2 cellular contexts compared by ENCODE assay signal in genomic region chr1:41493626-41494350, GRCh38.
TF ChIP-seq lines count a peak whose summit lies in the region.

No MANE protein-coding gene starts in this region.

TF ChIP-seq in A549, 52 proteins besides CTCF, POLR2A, EP300 and RAD21:
- TF ChIP-seq E2F6 (IDR thresholded peaks at IDR 0.05; ENCODE audit: borderline replicate concordance, low read depth), result no peak
- TF ChIP-seq SMC3 (IDR thresholded peaks at IDR 0.05), result no peak
- no peak for TF ChIP-seq FOXS1 (CRISPR knock-in tag; IDR thresholded peaks at IDR 0.05)
- no peak for TF ChIP-seq MAZ (IDR thresholded peaks at IDR 0.05; ENCODE audit: borderline replicate concordance, low read depth, low read length)
- TF ChIP-seq HDAC2 (IDR thresholded peaks at IDR 0.05), result no peak
- TF ChIP-seq EHF (CRISPR knock-in tag; IDR thresholded peaks at IDR 0.05), result no peak
- no peak for TF ChIP-seq HOXB5 (CRISPR knock-in tag; IDR thresholded peaks at IDR 0.05)
- TF ChIP-seq TFCP2L1 (CRISPR knock-in tag; IDR thresholded peaks at IDR 0.05), result no peak
- TF ChIP-seq MAX (IDR thresholded peaks at IDR 0.05), result no peak
- TF ChIP-seq RCOR1 (IDR thresholded peaks at IDR 0.05; ENCODE audit: low read depth, low read length), result no peak
- no peak for TF ChIP-seq ATOH8 (CRISPR knock-in tag; IDR thresholded peaks at IDR 0.05; ENCODE audit: low read depth)
- TF ChIP-seq CHD4 (IDR thresholded peaks at IDR 0.05; ENCODE audit: borderline replicate concordance), result no peak
- no peak for TF ChIP-seq ZSCAN20 (CRISPR knock-in tag; IDR thresholded peaks at IDR 0.05)
- no peak for TF ChIP-seq ELK1 (IDR thresholded peaks at IDR 0.05; ENCODE audit: low read depth, low read length)
- TF ChIP-seq PHF8 (IDR thresholded peaks at IDR 0.05; ENCODE audit: borderline replicate concordance, low read depth), result no peak
- no peak for TF ChIP-seq USF2 (IDR thresholded peaks at IDR 0.05)
- no peak for TF ChIP-seq ZC3H11A (IDR thresholded peaks at IDR 0.05)
- TF ChIP-seq MAFK (IDR thresholded peaks at IDR 0.05; ENCODE audit: partially characterized antibody), result no peak

TF ChIP-seq in H1, 55 proteins besides CTCF, POLR2A, EP300 and RAD21:
- TF ChIP-seq NRF1 (IDR thresholded peaks at IDR 0.05; ENCODE audit: low read depth, low read length) (no peak), CBX8 (IDR thresholded peaks at IDR 0.05; ENCODE audit: borderline replicate concordance, low read depth, low read length) (no peak), USF2 (IDR thresholded peaks at IDR 0.05; ENCODE audit: low read length) (no peak), YY1 (IDR thresholded peaks at IDR 0.05; ENCODE audit: low read depth, low read length) (no peak), BACH1 (IDR thresholded peaks at IDR 0.05; ENCODE audit: low read length) (no peak), ATF2 (IDR thresholded peaks at IDR 0.05; ENCODE audit: low read length) (no peak), SIX5 (IDR thresholded peaks at IDR 0.05; ENCODE audit: low read depth, low read length) (no peak), BRCA1 (IDR thresholded peaks at IDR 0.05; ENCODE audit: low read depth, low read length) (no peak), CHD1 (IDR thresholded peaks at IDR 0.05; ENCODE audit: low read depth, low read length) (no peak), TCF12 (IDR thresholded peaks at IDR 0.05; ENCODE audit: low read depth, low read length) (no peak), ASH2L (IDR thresholded peaks at IDR 0.05; ENCODE audit: low read length) (no peak), TEAD4 (IDR thresholded peaks at IDR 0.05; ENCODE audit: low read depth, low read length) (no peak), MAX (IDR thresholded peaks at IDR 0.05) (no peak), SRF (IDR thresholded peaks at IDR 0.05; ENCODE audit: low read depth, low read length) (no peak)
